ENCODE assay signal across 14 cellular contexts in the genomic region with DNA sequence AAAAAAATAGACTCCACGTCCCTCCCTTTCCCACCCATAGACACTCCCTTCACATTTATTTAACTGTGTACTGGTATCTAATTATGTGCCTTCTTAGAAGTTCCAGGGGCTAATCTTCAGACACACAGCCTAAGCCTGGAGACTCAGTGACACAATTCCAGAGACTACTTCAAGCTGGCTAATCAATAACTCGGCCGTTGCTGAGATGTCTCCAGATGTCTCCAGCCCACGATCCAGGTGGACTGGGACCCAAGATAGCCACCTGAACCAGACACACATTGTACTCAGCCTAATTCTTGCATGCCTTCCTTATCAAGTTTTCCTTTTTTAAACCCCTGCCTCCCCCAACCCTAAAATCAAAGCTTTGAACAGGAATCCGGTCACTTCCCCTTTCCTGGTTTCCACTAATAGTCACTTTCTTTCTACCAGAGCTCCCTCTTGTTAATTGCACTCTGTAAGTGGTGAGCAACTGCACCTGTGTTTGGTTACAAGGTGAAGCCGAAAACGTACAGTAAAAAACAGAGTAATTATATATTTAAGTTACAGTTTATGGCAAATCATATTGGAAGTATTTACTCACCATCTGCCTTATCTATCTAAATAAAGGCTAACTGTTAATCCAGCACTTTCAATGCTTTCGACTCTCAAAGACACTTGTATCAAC. TPM values are rescaled to one million over a fixed set of nuclear protein-coding genes. Genes with fewer than 3 reads are reported as not detected.
"Had no signal": no experiment of that assay in that cellular context is flagged by ENCODE, and none has a peak within 500 bp of the region (broad histone marks: within the 10 kb centered on the region; RNA-seq: fewer than 3 reads in every experiment).

No MANE protein-coding gene starts in this region.

- H3K27ac Mint-ChIP-seq: activated CD4-positive, alpha-beta memory T cell treated with anti-CD3 and anti-CD28 coated beads for 36 hours; activated CD4-positive, alpha-beta T cell treated with anti-CD3 and anti-CD28 coated beads for 36 hours; activated T-cell treated with anti-CD3 and anti-CD28 coated beads, Interleukin-2, amount 50 U/mL, for 24 hours; progenitor cell of endocrine pancreas; stimulated activated naive CD8-positive, alpha-beta T cell treated with anti-CD3 and anti-CD28 coated beads, Interleukin-15, Interleukin-2, amounts not matched to agents 100 ng/mL and 50 ng/mL, for 24 hours; T-helper 17 cell had no signal

- H3K36me3 Mint-ChIP-seq: activated CD4-positive, alpha-beta memory T cell treated with anti-CD3 and anti-CD28 coated beads for 36 hours had no signal

- DNase-seq: activated CD4-positive, alpha-beta memory T cell treated with anti-CD3 and anti-CD28 coated beads for 36 hours; activated CD4-positive, alpha-beta T cell treated with anti-CD3 and anti-CD28 coated beads for 36 hours; activated naive CD4-positive, alpha-beta T cell treated with anti-CD3 and anti-CD28 coated beads, Interleukin-2, amount 50 U/mL, for 16 hours; activated T-cell treated with anti-CD3 and anti-CD28 coated beads, Interleukin-2, amount 50 U/mL, for 24 hours; adrenal gland; kidney glomerular epithelial cell; stimulated activated CD4-positive, alpha-beta T cell treated with anti-CD3 and anti-CD28 coated beads, Interleukin-4, amount 100 ng/mL, for 4 hours; stimulated activated CD8-positive, alpha-beta memory T cell treated with anti-CD3 and anti-CD28 coated beads, Interleukin-4, amount 100 ng/mL, for 48 hours; T-helper 17 cell; upper lobe of right lung had no signal

- H3K27ac ChIP-seq: adrenal gland, right atrium auricular region, upper lobe of right lung had no signal

- H3K27me3 ChIP-seq: adrenal gland, right atrium auricular region, upper lobe of right lung had no signal

- H3K9me3 ChIP-seq: adrenal gland, right atrium auricular region had no signal

- H3K9me3 Mint-ChIP-seq: activated T-cell treated with anti-CD3 and anti-CD28 coated beads, Interleukin-2, amount 50 U/mL, for 24 hours; stimulated activated naive CD8-positive, alpha-beta T cell treated with anti-CD3 and anti-CD28 coated beads, Interleukin-15, Interleukin-2, amounts not matched to agents 100 ng/mL and 50 ng/mL, for 24 hours had no signal

- H3K4me1 ChIP-seq: adrenal gland, right atrium auricular region, upper lobe of right lung had no signal

- H3K27me3 Mint-ChIP-seq: activated CD4-positive, alpha-beta memory T cell treated with anti-CD3 and anti-CD28 coated beads for 36 hours; activated CD4-positive, alpha-beta T cell treated with anti-CD3 and anti-CD28 coated beads for 36 hours; activated T-cell treated with anti-CD3 and anti-CD28 coated beads, Interleukin-2, amount 50 U/mL, for 24 hours; stimulated activated naive CD8-positive, alpha-beta T cell treated with anti-CD3 and anti-CD28 coated beads, Interleukin-15, Interleukin-2, amounts not matched to agents 100 ng/mL and 50 ng/mL, for 24 hours; T-helper 17 cell had no signal

- H3K4me3 Mint-ChIP-seq: activated CD4-positive, alpha-beta memory T cell treated with anti-CD3 and anti-CD28 coated beads for 36 hours; activated CD4-positive, alpha-beta T cell treated with anti-CD3 and anti-CD28 coated beads for 36 hours; activated T-cell treated with anti-CD3 and anti-CD28 coated beads, Interleukin-2, amount 50 U/mL, for 24 hours; stimulated activated naive CD8-positive, alpha-beta T cell treated with anti-CD3 and anti-CD28 coated beads, Interleukin-15, Interleukin-2, amounts not matched to agents 100 ng/mL and 50 ng/mL, for 24 hours; T-helper 17 cell had no signal

- H3K36me3 ChIP-seq: adrenal gland, right atrium auricular region, upper lobe of right lung had no signal

- H3K4me3 ChIP-seq: adrenal gland, right atrium auricular region, upper lobe of right lung had no signal

RNA-seq across cellular contexts. Expression of gene PTGDR, which starts 39.8 kb away (rescaled TPM):
- total RNA-seq: activated CD4-positive, alpha-beta T cell treated with anti-CD3 and anti-CD28 coated beads for 36 hours; esophagus mucosa; progenitor cell of endocrine pancreas had no signal
